In the genomic region with DNA sequence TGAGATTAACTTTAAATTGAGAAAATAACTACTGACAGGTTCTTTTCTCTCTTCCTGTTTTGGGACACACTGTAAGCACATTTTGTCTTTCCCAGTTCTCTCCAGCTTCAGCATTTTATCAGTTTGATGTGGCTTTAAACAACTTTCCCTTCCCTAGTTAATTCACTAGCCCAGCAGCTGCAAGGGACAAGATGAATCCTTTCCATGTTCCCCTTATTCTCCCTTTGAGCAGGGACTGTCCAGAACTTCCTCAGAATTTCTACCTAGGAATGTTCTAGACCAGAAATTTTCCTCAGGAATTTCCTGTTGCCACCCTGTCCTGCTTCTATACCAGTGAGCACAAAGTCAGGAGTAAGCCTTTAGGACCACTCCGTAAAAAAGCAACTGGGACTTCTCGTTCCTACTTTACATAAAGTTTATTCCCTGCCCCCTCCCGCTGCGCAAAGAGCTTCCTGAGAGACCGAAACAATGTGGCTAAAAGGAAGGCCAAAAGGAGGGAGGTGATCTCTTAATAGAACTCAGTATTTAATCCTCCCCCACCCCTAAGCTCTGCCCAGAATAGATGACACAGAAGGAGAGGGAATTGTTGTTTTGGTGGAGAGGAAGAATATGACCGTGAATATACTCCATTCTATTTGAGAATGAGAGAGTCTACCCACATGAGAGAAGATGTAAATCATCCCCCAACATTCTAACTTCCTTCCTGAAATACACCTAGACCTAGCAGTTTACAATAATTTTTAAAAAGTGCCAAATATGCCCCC, we compare ENCODE assay signal across 9 cellular contexts.
DNase-seq lines count a peak whose midpoint lies in the region; ATAC-seq and TF ChIP-seq lines count a peak whose summit lies in the region.
"Had no signal": no experiment of that assay in that cellular context is flagged by ENCODE, and none has a peak within 500 bp of the region (broad histone marks: within the 10 kb centered on the region; RNA-seq: fewer than 3 reads in every experiment).

No MANE protein-coding gene starts in this region.

- peak overlapping the region; percentile 4 for H3K27ac Mint-ChIP-seq in type B pancreatic cell
- no peak overlapping the region for H3K27ac Mint-ChIP-seq in stimulated activated naive B cell treated with anti-CD40 and anti-IgM and Interleukin-4, amounts not matched to agents 10 μg/mL and 1 μg/mL and 100 μg/mL, for 72 hours
- H3K27ac Mint-ChIP-seq: memory B cell had no signal

- no peak for TF ChIP-seq CTCF in type B pancreatic cell (conservative IDR thresholded peaks at IDR 0.05)

- peak; percentile 51 to 64 for ATAC-seq in activated T-cell treated with anti-CD3 and anti-CD28 coated beads, Interleukin-2, amount 50 U/mL, for 4 hours
- ATAC-seq in stimulated activated naive B cell treated with anti-CD40 and anti-IgM and Interleukin-4, amounts not matched to agents 10 μg/mL and 1 μg/mL and 100 μg/mL, for 72 hours (replicated peaks) = no peak

- H3K4me1 Mint-ChIP-seq in activated T-cell treated with anti-CD3 and anti-CD28 coated beads, Interleukin-2, amount 50 U/mL, for 4 hours (ENCODE audit: low read depth) = peaks cover 22% of the 10 kb centered on the region
- H3K4me1 Mint-ChIP-seq in type B pancreatic cell (ENCODE audit: unreplicated experiment) = peaks cover 16% of the 10 kb centered on the region
- peaks cover 0 to 11% of the 10 kb centered on the region in 2 donors for H3K4me1 Mint-ChIP-seq in stimulated activated naive B cell treated with anti-CD40 and anti-IgM and Interleukin-4, amounts not matched to agents 10 μg/mL and 1 μg/mL and 100 μg/mL, for 72 hours

- no peak for DNase-seq in activated T-cell treated with anti-CD3 and anti-CD28 coated beads, Interleukin-2, amount 50 U/mL, for 4 hours
- DNase-seq in activated T-cell treated with anti-CD3 and anti-CD28 coated beads, Interleukin-2, amount 50 U/mL, for 48 hours = no peak
- DNase-seq in amniotic epithelial cell (ENCODE audit: low read depth) = peak; percentile 23
- peak; percentile 32 for DNase-seq in iPS-NIHi7 (ENCODE audit: extremely low spot score)
- DNase-seq in type B pancreatic cell (ENCODE audit: extremely low spot score, unreplicated experiment) = no peak
- DNase-seq in stimulated activated naive B cell treated with anti-CD40 and anti-IgM and Interleukin-4, amounts not matched to agents 10 μg/mL and 1 μg/mL and 100 μg/mL, for 72 hours = no peak
- DNase-seq in NCI-H82 (lab: John Stamatoyannopoulos, UW) = no peak
- DNase-seq in effector CD4-positive, alpha-beta T cell = no peak

- H3K27me3 Mint-ChIP-seq in activated T-cell treated with anti-CD3 and anti-CD28 coated beads, Interleukin-2, amount 50 U/mL, for 4 hours (ENCODE audit: low read depth) = no peaks in the 10 kb centered on the region
- no peaks in the 10 kb centered on the region for H3K27me3 Mint-ChIP-seq in type B pancreatic cell
- H3K27me3 Mint-ChIP-seq in stimulated activated naive B cell treated with anti-CD40 and anti-IgM and Interleukin-4, amounts not matched to agents 10 μg/mL and 1 μg/mL and 100 μg/mL, for 72 hours = no peaks in the 10 kb centered on the region
- H3K27me3 Mint-ChIP-seq: memory B cell had no signal

- no peaks in the 10 kb centered on the region for H3K36me3 Mint-ChIP-seq in activated T-cell treated with anti-CD3 and anti-CD28 coated beads, Interleukin-2, amount 50 U/mL, for 4 hours (ENCODE audit: insufficient read depth)
- peaks cover 4% of the 10 kb centered on the region for H3K36me3 Mint-ChIP-seq in type B pancreatic cell
- no peaks in the 10 kb centered on the region for H3K36me3 Mint-ChIP-seq in stimulated activated naive B cell treated with anti-CD40 and anti-IgM and Interleukin-4, amounts not matched to agents 10 μg/mL and 1 μg/mL and 100 μg/mL, for 72 hours
- H3K36me3 Mint-ChIP-seq: memory B cell had no signal

- no peaks in the 10 kb centered on the region for H3K9me3 Mint-ChIP-seq in activated T-cell treated with anti-CD3 and anti-CD28 coated beads, Interleukin-2, amount 50 U/mL, for 4 hours
- peaks cover 8% of the 10 kb centered on the region for H3K9me3 Mint-ChIP-seq in type B pancreatic cell
- H3K9me3 Mint-ChIP-seq in stimulated activated naive B cell treated with anti-CD40 and anti-IgM and Interleukin-4, amounts not matched to agents 10 μg/mL and 1 μg/mL and 100 μg/mL, for 72 hours = peaks cover 5 to 7% of the 10 kb centered on the region in 2 donors

- H3K4me3 Mint-ChIP-seq in activated T-cell treated with anti-CD3 and anti-CD28 coated beads, Interleukin-2, amount 50 U/mL, for 4 hours = peak overlapping the region; percentile 14
- no peak overlapping the region for H3K4me3 Mint-ChIP-seq in type B pancreatic cell
- H3K4me3 Mint-ChIP-seq in stimulated activated naive B cell treated with anti-CD40 and anti-IgM and Interleukin-4, amounts not matched to agents 10 μg/mL and 1 μg/mL and 100 μg/mL, for 72 hours = no peak overlapping the region
- H3K4me3 Mint-ChIP-seq: memory B cell had no signal

Comparison
In these comparisons a context has a peak if more than half of its experiments do, and no peak if none do; other contexts are left out.
1. ATAC-seq: peak in activated T-cell treated with anti-CD3 and anti-CD28 coated beads, Interleukin-2, amount 50 U/mL, for 4 hours (2 of 2); none in stimulated activated naive B cell treated with anti-CD40 and anti-IgM and Interleukin-4, amounts not matched to agents 10 μg/mL and 1 μg/mL and 100 μg/mL, for 72 hours (0 of 2).
2. DNase-seq: peak in amniotic epithelial cell (single experiment) and iPS-NIHi7 (single experiment); none in activated T-cell treated with anti-CD3 and anti-CD28 coated beads, Interleukin-2, amount 50 U/mL, for 4 hours (single experiment), activated T-cell treated with anti-CD3 and anti-CD28 coated beads, Interleukin-2, amount 50 U/mL, for 48 hours (0 of 2), type B pancreatic cell (single experiment), stimulated activated naive B cell treated with anti-CD40 and anti-IgM and Interleukin-4, amounts not matched to agents 10 μg/mL and 1 μg/mL and 100 μg/mL, for 72 hours (single experiment), NCI-H82 (single experiment) and effector CD4-positive, alpha-beta T cell (single experiment).